ENCODE assay signal across 18 cellular contexts in genomic region chr11:117704416-117705150, GRCh38.
DNase-seq lines count a peak whose midpoint lies in the region; ATAC-seq and TF ChIP-seq lines count a peak whose summit lies in the region.
"Had no signal": no experiment of that assay in that cellular context is flagged by ENCODE, and none has a peak within 500 bp of the region (broad histone marks: within the 10 kb centered on the region; RNA-seq: fewer than 3 reads in every experiment).

No MANE protein-coding gene starts in this region.

- no peak overlapping the region for H2BK15ac ChIP-seq in mesenchymal stem cell (ENCODE audit: low read depth, poor library complexity, severe bottlenecking)

- H3K27ac ChIP-seq in heart right ventricle = no peak overlapping the region
- peak overlapping the region; percentile 15 for H3K27ac ChIP-seq in right cardiac atrium (ENCODE audit: low read length)
- H3K27ac ChIP-seq in upper lobe of right lung = no peak overlapping the region
- no peak overlapping the region for H3K27ac ChIP-seq in SJCRH30
- H3K27ac ChIP-seq in mesenchymal stem cell (ENCODE audit: low read length, poor library complexity, severe bottlenecking) = no peak overlapping the region
- H3K27ac ChIP-seq: KMS-11 had no signal

- no peaks in the 10 kb centered on the region for H3K36me3 ChIP-seq in heart right ventricle
- no peaks in the 10 kb centered on the region for H3K36me3 ChIP-seq in upper lobe of right lung
- H3K36me3 ChIP-seq in SJCRH30 = no peaks in the 10 kb centered on the region
- H3K36me3 ChIP-seq in mesenchymal stem cell (ENCODE audit: control insufficient read depth in 1 of 2, insufficient read depth in 2 of 2, low read depth in 1 of 2, low read length in 2 of 2) = no peaks in the 10 kb centered on the region

- H3K9me3 ChIP-seq in heart right ventricle (peaks cover 0 to 6% (median 0%) of the 10 kb centered on the region in 11 donors), right cardiac atrium (ENCODE audit: control insufficient read depth, low read length) (no peaks in the 10 kb centered on the region), upper lobe of right lung (no peaks in the 10 kb centered on the region), SJCRH30 (replicated peaks) (no peaks in the 10 kb centered on the region), mesenchymal stem cell (ENCODE audit: control insufficient read depth, low read length) (no peaks in the 10 kb centered on the region)

- H3K4ac ChIP-seq in mesenchymal stem cell (ENCODE audit: low read depth in 1 of 2, low read length in 2 of 2) = no peak overlapping the region

- no peaks in the 10 kb centered on the region for H3K79me1 ChIP-seq in mesenchymal stem cell (replicated peaks; ENCODE audit: low read length, poor library complexity, severe bottlenecking)

- ATAC-seq in heart right ventricle (peak in 6 of 8 donors; percentile 25 to 88 (median 68)), right cardiac atrium (peak in 1 of 2 donors; percentile 56), upper lobe of right lung (peak; percentile 16), GM19395 (IDR thresholded peaks at IDR 0.05; ENCODE audit: unreplicated experiment) (no peak)
- ATAC-seq: CD8-positive, alpha-beta T cell; T-cell had no signal

- H3K27me3 ChIP-seq in heart right ventricle = no peaks in the 10 kb centered on the region
- H3K27me3 ChIP-seq in right cardiac atrium (ENCODE audit: control insufficient read depth, insufficient read depth) = no peaks in the 10 kb centered on the region
- no peaks in the 10 kb centered on the region for H3K27me3 ChIP-seq in upper lobe of right lung
- no peaks in the 10 kb centered on the region for H3K27me3 ChIP-seq in SJCRH30
- peaks cover 61 to 77% of the 10 kb centered on the region in 2 experiments for H3K27me3 ChIP-seq in mesenchymal stem cell (ENCODE audit: control insufficient read depth in 1 of 2, insufficient read depth in 1 of 2, low read length in 2 of 2)

- H3K4me3 ChIP-seq in heart right ventricle = no peak overlapping the region
- no peak overlapping the region for H3K4me3 ChIP-seq in right cardiac atrium (ENCODE audit: low read length)
- no peak overlapping the region for H3K4me3 ChIP-seq in upper lobe of right lung
- H3K4me3 ChIP-seq in SJCRH30 = no peak overlapping the region
- no peak overlapping the region for H3K4me3 ChIP-seq in mesenchymal stem cell (ENCODE audit: insufficient read depth in 1 of 2, low read depth in 1 of 2, low read length in 2 of 2)

- intact Hi-C loops in heart right ventricle (cut with DNase I) = no loop called here
- intact Hi-C loops in cardiac septum (cut with DNase I) = no loop called here
- intact Hi-C loops in right cardiac atrium (cut with DNase I) = no loop called here
- intact Hi-C loops in upper lobe of right lung (cut with DNase I) = no loop called here

- H2BK120ac ChIP-seq in mesenchymal stem cell (ENCODE audit: low read depth, low read length) = no peak overlapping the region

- no peak overlapping the region for H3K23ac ChIP-seq in mesenchymal stem cell (ENCODE audit: low read length in 2 of 2)

- no peak overlapping the region for H3K14ac ChIP-seq in mesenchymal stem cell (ENCODE audit: low read length in 2 of 2)

- H2AFZ ChIP-seq in mesenchymal stem cell (ENCODE audit: low read depth, low read length) = no peak overlapping the region

- no peak overlapping the region for H2BK5ac ChIP-seq in mesenchymal stem cell (ENCODE audit: low read depth, low read length, poor library complexity, severe bottlenecking)

- TF ChIP-seq CTCF in heart right ventricle (IDR thresholded peaks at IDR 0.05) (no peak), upper lobe of right lung (IDR thresholded peaks at IDR 0.05) (no peak)

- no peak overlapping the region for H2AK5ac ChIP-seq in mesenchymal stem cell (ENCODE audit: low read length, severe bottlenecking)

- 47 to 60% methylated on average over 24 of the region's 24 CpGs for WGBS in heart right ventricle, 2 donors
- whole genome bisulfite sequencing in right cardiac atrium = 61% methylated on average over 24 of the region's 24 CpGs
- 72% methylated on average over 15 of the region's 24 CpGs for WGBS in mesenchymal stem cell

- no peak overlapping the region for H4K8ac ChIP-seq in mesenchymal stem cell (ENCODE audit: low read length)

- H2BK12ac ChIP-seq in mesenchymal stem cell (ENCODE audit: low read length in 2 of 2) = no peak overlapping the region

- H3K4me1 ChIP-seq in heart right ventricle (peaks cover 0 to 14% (median 0%) of the 10 kb centered on the region in 9 donors), right cardiac atrium (ENCODE audit: control insufficient read depth, insufficient read depth, low read length) (peaks cover 3% of the 10 kb centered on the region), upper lobe of right lung (no peaks in the 10 kb centered on the region), SJCRH30 (no peaks in the 10 kb centered on the region), mesenchymal stem cell (ENCODE audit: control insufficient read depth, insufficient read depth, low read depth, low read length) (peaks cover 2% of the 10 kb centered on the region)

- DNase-seq in heart right ventricle (no peak), cardiac septum (ENCODE audit: low spot score) (no peak), SHP77 treated with DMSO at 0.1 percent for 48 hours (lab: John Stamatoyannopoulos, UW) (peak; percentile 42), right cardiac atrium (no peak), upper lobe of right lung (peak; percentile 41), SJCRH30 (no peak), mesenchymal stem cell (no peak)
- DNase-seq: aorta; CD8-positive, alpha-beta T cell; naive B cell; NCI-H1048; NCI-H226; stimulated activated CD4-positive, alpha-beta T cell treated with anti-CD3 and anti-CD28 coated beads, Interleukin-2, amount 100 ng/mL, for 24 hours; stimulated activated naive CD4-positive, alpha-beta T cell treated with Interleukin-2 at 50 U/mL for 16 hours; T-cell; trophoblast cell had no signal

- H4K91ac ChIP-seq in mesenchymal stem cell (ENCODE audit: low read length) = no peak overlapping the region

- H3K9ac ChIP-seq in mesenchymal stem cell (ENCODE audit: low read length) = no peak overlapping the region
- H3K9ac ChIP-seq: KMS-11 had no signal

- no peak overlapping the region for H3K18ac ChIP-seq in mesenchymal stem cell (ENCODE audit: low read depth in 1 of 2, low read length in 2 of 2)

- no peak overlapping the region for H3K4me2 ChIP-seq in mesenchymal stem cell (ENCODE audit: low read length, poor library complexity, severe bottlenecking)
- H3K4me2 ChIP-seq: KMS-11 had no signal

Comparison
In these comparisons a context has a peak if more than half of its experiments do, and no peak if none do; other contexts are left out.
1. DNase-seq: peak in SHP77 treated with DMSO at 0.1 percent for 48 hours (single experiment) and upper lobe of right lung (single experiment); none in heart right ventricle (0 of 2), cardiac septum (single experiment), right cardiac atrium (0 of 3), SJCRH30 (0 of 2) and mesenchymal stem cell (single experiment).